Comparison of ENCODE assay signal across 8 cellular contexts in genomic region chr15:40569139-40569953, GRCh38. TPM values are rescaled to one million over a fixed set of nuclear protein-coding genes. Genes with fewer than 3 reads are reported as not detected.
DNase-seq lines count a peak whose midpoint lies in the region; ATAC-seq and TF ChIP-seq lines count a peak whose summit lies in the region.

A gene with protein sequence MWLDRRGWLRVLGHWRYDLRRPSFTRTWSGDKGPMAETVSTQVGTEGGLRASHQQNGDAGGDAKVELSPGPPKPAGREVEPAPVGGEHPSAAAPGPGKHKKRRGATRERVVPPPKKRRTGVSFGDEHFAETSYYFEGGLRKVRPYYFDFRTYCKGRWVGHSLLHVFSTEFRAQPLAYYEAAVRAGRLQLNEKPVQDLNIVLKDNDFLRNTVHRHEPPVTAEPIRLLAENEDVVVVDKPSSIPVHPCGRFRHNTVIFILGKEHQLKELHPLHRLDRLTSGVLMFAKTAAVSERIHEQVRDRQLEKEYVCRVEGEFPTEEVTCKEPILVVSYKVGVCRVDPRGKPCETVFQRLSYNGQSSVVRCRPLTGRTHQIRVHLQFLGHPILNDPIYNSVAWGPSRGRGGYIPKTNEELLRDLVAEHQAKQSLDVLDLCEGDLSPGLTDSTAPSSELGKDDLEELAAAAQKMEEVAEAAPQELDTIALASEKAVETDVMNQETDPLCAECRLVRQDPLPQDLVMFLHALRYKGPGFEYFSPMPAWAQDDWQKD (plus strand): TSS chr15:40569299. CDS start chr15:40569338, 39 bp downstream.

- peaks cover 0 to 9% (median 3%) of the 10 kb centered on the region in 4 donors for H3K4me1 ChIP-seq in right lobe of liver

- intact Hi-C loops in right lobe of liver (cut with DNase I) = no loop called here

- no peaks in the 10 kb centered on the region for H3K27me3 ChIP-seq in right lobe of liver

- no peak for TF ChIP-seq CTCF in AG09309 (IDR thresholded peaks at IDR 0.05; ENCODE audit: control insufficient read depth, insufficient read depth, low read depth, low read length, missing control alignments)
- no peak for TF ChIP-seq CTCF in right lobe of liver (IDR thresholded peaks at IDR 0.05)

- 0% methylated on average over 22 of the region's 61 CpGs for WGBS in right lobe of liver (ENCODE audit: insufficient coverage, low coverage, low lambda C conversion rate, missing lambda C conversion rate)

- peaks cover 0 to 18% (median 5%) of the 10 kb centered on the region in 4 donors for H3K36me3 ChIP-seq in right lobe of liver

- ATAC-seq in HG03521 (IDR thresholded peaks at IDR 0.05; ENCODE audit: unreplicated experiment) (peak; percentile 43), right lobe of liver (peak; percentile 76 to 82 (median 78))

- DNase-seq in AG09309 (ENCODE audit: low read depth) (peak; percentile 42), NCI-H82 treated with DMSO at 0.1 percent for 48 hours (lab: John Stamatoyannopoulos, UW; ENCODE audit: unreplicated experiment) (peak; percentile 81), dermis microvascular lymphatic vessel endothelial cell (ENCODE audit: low read depth in 2 of 2) (peak; percentile 78 to 93), right lobe of liver (peak; percentile 93 to 95 (median 95))
- peak; percentile 89 to 91 for DNase-seq in activated CD4-positive, alpha-beta T cell treated with anti-CD3 and anti-CD28 coated beads, Interleukin-2, amount 50 U/mL, for 4 hours
- peak; percentile 92 for DNase-seq in stimulated activated CD4-positive, alpha-beta T cell treated with anti-CD3 and anti-CD28 coated beads, Interleukin-4, amount 100 ng/mL, for 1 hour

- no peaks in the 10 kb centered on the region for H3K9me3 ChIP-seq in right lobe of liver

- H3K4me3 ChIP-seq in AG09309 (ENCODE audit: control insufficient read depth, low read depth, low read length) (peak within 1 kb of the TSS; percentile 98), right lobe of liver (peak within 1 kb of the TSS; percentile 95 to 99 (median 98))

- TF ChIP-seq POLR2A in GM19193 (IDR thresholded peaks at IDR 0.05; ENCODE audit: extremely low read depth, insufficient read depth, insufficient read length) = peak; percentile 82
- peak; percentile 77 for TF ChIP-seq POLR2A in right lobe of liver (IDR thresholded peaks at IDR 0.05)

- H3K27ac ChIP-seq in right lobe of liver = peak within 1 kb of the TSS; percentile 42 to 72 (median 60)

RNA-seq across cellular contexts. Expression of the gene that starts here (rescaled TPM):
- total RNA-seq in dermis microvascular lymphatic vessel endothelial cell (9.9 and 11.1 TPM in 2 replicates), right lobe of liver (1 to 10 TPM; 4.7 to 7.4 (median 6.1) TPM)

Comparison
In these comparisons a context has a peak if more than half of its experiments do, and no peak if none do; other contexts are left out.
1. Peak in every context shown above with its lines: DNase-seq, ATAC-seq, H3K4me3 ChIP-seq and H3K27ac ChIP-seq.
2. DNase-seq: peak in every context shown above with its lines; median percentile 95 in right lobe of liver; 92 in stimulated activated CD4-positive, alpha-beta T cell treated with anti-CD3 and anti-CD28 coated beads, Interleukin-4, amount 100 ng/mL, for 1 hour; 90 in activated CD4-positive, alpha-beta T cell treated with anti-CD3 and anti-CD28 coated beads, Interleukin-2, amount 50 U/mL, for 4 hours; 86 in dermis microvascular lymphatic vessel endothelial cell; 81 in NCI-H82 treated with DMSO at 0.1 percent for 48 hours; 42 in AG09309.